17 cellular contexts compared by ENCODE assay signal in genomic region chr21:35231115-35231514, GRCh38.
DNase-seq lines count a peak whose midpoint lies in the region; ATAC-seq and TF ChIP-seq lines count a peak whose summit lies in the region.
"Had no signal": no experiment of that assay in that cellular context is flagged by ENCODE, and none has a peak within 500 bp of the region (broad histone marks: within the 10 kb centered on the region; RNA-seq: fewer than 3 reads in every experiment).

No MANE protein-coding gene starts in this region.

- H3K9me3 Mint-ChIP-seq in type B pancreatic cell = peaks cover 5% of the 10 kb centered on the region

- peaks cover 7% of the 10 kb centered on the region for H3K4me1 Mint-ChIP-seq in type B pancreatic cell (ENCODE audit: unreplicated experiment)

- no peaks in the 10 kb centered on the region for H3K27me3 Mint-ChIP-seq in type B pancreatic cell
- H3K27me3 Mint-ChIP-seq: activated naive CD8-positive, alpha-beta T cell; CD4-positive, CD25-positive, alpha-beta regulatory T cell had no signal

- no peak overlapping the region for H3K27ac Mint-ChIP-seq in type B pancreatic cell
- H3K27ac Mint-ChIP-seq: activated CD8-positive, alpha-beta T cell treated with anti-CD3 and anti-CD28 coated beads, Interleukin-2, amount 10 ng/mL, durations not matched to agents 7 days and 5 days; activated naive CD8-positive, alpha-beta T cell; CD4-positive, CD25-positive, alpha-beta regulatory T cell had no signal

- ATAC-seq in omental fat pad (ENCODE audit: low FRiP score) = no peak
- ATAC-seq in HG03521 (IDR thresholded peaks at IDR 0.05; ENCODE audit: unreplicated experiment) = no peak
- ATAC-seq: activated CD8-positive, alpha-beta T cell treated with anti-CD3 and anti-CD28 coated beads, Interleukin-2, amount 10 ng/mL, durations not matched to agents 7 days and 5 days had no signal

- H3K4me3 Mint-ChIP-seq in type B pancreatic cell = no peak overlapping the region
- H3K4me3 Mint-ChIP-seq: activated CD8-positive, alpha-beta T cell treated with anti-CD3 and anti-CD28 coated beads, Interleukin-2, amount 10 ng/mL, durations not matched to agents 7 days and 5 days; activated naive CD8-positive, alpha-beta T cell; CD4-positive, CD25-positive, alpha-beta regulatory T cell had no signal

- TF ChIP-seq CTCF in omental fat pad (IDR thresholded peaks at IDR 0.05) (no peak), type B pancreatic cell (conservative IDR thresholded peaks at IDR 0.05) (no peak)

- peak; percentile 48 for DNase-seq in NCI-H748 (lab: John Stamatoyannopoulos, UW; ENCODE audit: unreplicated experiment)
- no peak for DNase-seq in NCI-H748 treated with DMSO at 0.1 percent for 48 hours (lab: John Stamatoyannopoulos, UW)
- peak; percentile 51 for DNase-seq in M059J (ENCODE audit: low read depth)
- peak; percentile 91 for DNase-seq in RPMI8226
- DNase-seq in iris pigment epithelial cell (ENCODE audit: low read depth) = peak; percentile 30
- DNase-seq in omental fat pad (ENCODE audit: low spot score) = no peak
- DNase-seq in type B pancreatic cell (ENCODE audit: extremely low spot score, unreplicated experiment) = no peak
- DNase-seq: activated CD8-positive, alpha-beta T cell treated with anti-CD3 and anti-CD28 coated beads, Interleukin-2, amount 10 ng/mL, durations not matched to agents 7 days and 5 days; colonic mucosa; DMS79; hippocampal formation; NCI-H1092 treated with DMSO at 0.1 percent for 48 hours; occipital lobe; stimulated activated CD4-positive, alpha-beta T cell treated with anti-CD3 and anti-CD28 coated beads, Interleukin-15, amount 100 ng/mL, for 24 hours had no signal

- H3K36me3 Mint-ChIP-seq in type B pancreatic cell = no peaks in the 10 kb centered on the region
- H3K36me3 Mint-ChIP-seq: CD4-positive, CD25-positive, alpha-beta regulatory T cell had no signal

Comparison
In these comparisons a context has a peak if more than half of its experiments do, and no peak if none do; other contexts are left out.
1. DNase-seq: peak in NCI-H748 (single experiment), M059J (single experiment), RPMI8226 (single experiment) and iris pigment epithelial cell (single experiment); none in NCI-H748 treated with DMSO at 0.1 percent for 48 hours (single experiment), omental fat pad (single experiment) and type B pancreatic cell (single experiment).